ENCODE assay signal across 27 cellular contexts in the genomic region with DNA sequence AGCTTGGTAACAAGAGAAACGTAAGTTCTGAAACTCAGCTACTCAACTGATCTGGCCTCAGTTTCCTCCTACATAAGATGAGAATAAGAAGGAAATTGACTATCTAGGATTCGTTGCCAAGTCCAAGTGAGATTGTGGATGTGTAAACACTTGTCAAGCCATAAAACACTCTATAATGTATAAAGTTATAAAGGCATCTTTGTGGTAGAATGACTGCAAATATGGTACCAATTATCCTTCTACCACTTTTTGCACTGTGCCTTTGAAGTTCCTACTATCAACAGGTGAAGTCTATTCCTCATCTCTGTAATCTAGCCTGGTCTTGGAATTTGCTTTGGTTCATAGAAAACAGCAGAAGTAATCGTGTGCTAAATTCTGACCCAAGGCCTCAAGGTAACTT.
A peak's percentile ranks its signal among the peaks of the same experiment; 100 is the strongest.
DNase-seq lines count a peak whose midpoint lies in the region; ATAC-seq, FAIRE-seq and TF ChIP-seq lines count a peak whose summit lies in the region.
"Had no signal": no experiment of that assay in that cellular context is flagged by ENCODE, and none has a peak within 500 bp of the region (broad histone marks: within the 10 kb centered on the region; RNA-seq: fewer than 3 reads in every experiment).

No MANE protein-coding gene starts in this region.

- no peak for TF ChIP-seq POLR2A in gastroesophageal sphincter (IDR thresholded peaks at IDR 0.05)

- H3K27ac Mint-ChIP-seq in HFFc6, result no peak overlapping the region
- H3K27ac Mint-ChIP-seq: CD4-positive, alpha-beta memory T cell; CD4-positive, CD25-positive, alpha-beta regulatory T cell; CD8-positive, alpha-beta memory T cell had no signal

- TF ChIP-seq CTCF in mucosa of descending colon (IDR thresholded peaks at IDR 0.05) (no peak), gastroesophageal sphincter (IDR thresholded peaks at IDR 0.05) (no peak), HFFc6 (IDR thresholded peaks at IDR 0.05) (no peak)

- no peak overlapping the region for H3K27ac ChIP-seq in gastroesophageal sphincter
- H3K27ac ChIP-seq: BLaER1 had no signal

- no peaks in the 10 kb centered on the region for H3K36me3 ChIP-seq in mucosa of descending colon (ENCODE audit: low read depth)
- H3K36me3 ChIP-seq in gastroesophageal sphincter, result no peaks in the 10 kb centered on the region
- H3K36me3 ChIP-seq: BE2C, BLaER1 had no signal

- intact Hi-C loops in mucosa of descending colon (cut with DNase I, micrococcal nuclease), result no loop called here

- H3K4me3 ChIP-seq in mucosa of descending colon (no peak overlapping the region), gastroesophageal sphincter (no peak overlapping the region)
- H3K4me3 ChIP-seq: BLaER1, GM12878 had no signal

- FAIRE-seq in TTC549 (lab: Jason Lieb, UNC), result peak; percentile 29
- FAIRE-seq: A204.1, GM12892, GM18507, GM19239 had no signal

- ATAC-seq in mucosa of descending colon (peak; percentile 90), GM18868 (IDR thresholded peaks at IDR 0.05; ENCODE audit: unreplicated experiment) (no peak), gastroesophageal sphincter (no peak)
- ATAC-seq: GM12878 had no signal

- no peak for TF ChIP-seq EP300 in gastroesophageal sphincter (IDR thresholded peaks at IDR 0.05)

- no peaks in the 10 kb centered on the region for H3K9me3 Mint-ChIP-seq in HFFc6
- H3K9me3 Mint-ChIP-seq: CD4-positive, alpha-beta memory T cell; CD4-positive, CD25-positive, alpha-beta regulatory T cell; CD8-positive, alpha-beta memory T cell had no signal

- peaks cover 42% of the 10 kb centered on the region for H3K4me1 Mint-ChIP-seq in HFFc6 (ENCODE audit: low read depth)
- H3K4me1 Mint-ChIP-seq: CD4-positive, alpha-beta memory T cell; CD4-positive, CD25-positive, alpha-beta regulatory T cell had no signal

- H3K4me3 Mint-ChIP-seq in HFFc6, result no peak overlapping the region
- H3K4me3 Mint-ChIP-seq: CD14-positive monocyte; CD4-positive, alpha-beta memory T cell; CD4-positive, CD25-positive, alpha-beta regulatory T cell; CD8-positive, alpha-beta memory T cell had no signal

- H3K36me3 Mint-ChIP-seq in HFFc6 (ENCODE audit: low read depth), result no peaks in the 10 kb centered on the region
- H3K36me3 Mint-ChIP-seq: CD14-positive monocyte; CD4-positive, alpha-beta memory T cell; CD4-positive, CD25-positive, alpha-beta regulatory T cell; CD8-positive, alpha-beta memory T cell had no signal

- 69 to 88% methylated on average over 3 of the region's 3 CpGs for WGBS in gastroesophageal sphincter (ENCODE audit: low coverage in 1 of 2), 2 donors

- H3K27me3 Mint-ChIP-seq in HFFc6 (ENCODE audit: insufficient read depth), result no peaks in the 10 kb centered on the region; the same call in 1 of the 2 replicates

- H3K27me3 ChIP-seq in gastroesophageal sphincter, result no peaks in the 10 kb centered on the region
- H3K27me3 ChIP-seq: BE2C, BLaER1 had no signal

- H3K9me3 ChIP-seq in mucosa of descending colon (no peaks in the 10 kb centered on the region), gastroesophageal sphincter (no peaks in the 10 kb centered on the region)
- H3K9me3 ChIP-seq: BE2C, BLaER1 had no signal

- H3K4me1 ChIP-seq in mucosa of descending colon (ENCODE audit: low read depth) (peaks cover 14% of the 10 kb centered on the region), gastroesophageal sphincter (peaks cover 0 to 21% (median 0%) of the 10 kb centered on the region in 3 donors)
- H3K4me1 ChIP-seq: BE2C had no signal

- DNase-seq in mucosa of descending colon, result peak in 1 of 3 donors; percentile 29
- DNase-seq in HFFc6, result no peak
- DNase-seq: 8988T; ACHN; BE2C; C1 segment of cervical spinal cord; CD4-positive, alpha-beta memory T cell; CD4-positive, CD25-positive, alpha-beta regulatory T cell; CD8-positive, alpha-beta memory T cell; COR-L47; DMS 273 treated with DMSO at 0.1 percent for 48 hours; DMS153; DMS53; DMS79; DND-41; EL; GDM1 had no signal
